Comparison of ENCODE assay signal across 1 cellular context in the genomic region with DNA sequence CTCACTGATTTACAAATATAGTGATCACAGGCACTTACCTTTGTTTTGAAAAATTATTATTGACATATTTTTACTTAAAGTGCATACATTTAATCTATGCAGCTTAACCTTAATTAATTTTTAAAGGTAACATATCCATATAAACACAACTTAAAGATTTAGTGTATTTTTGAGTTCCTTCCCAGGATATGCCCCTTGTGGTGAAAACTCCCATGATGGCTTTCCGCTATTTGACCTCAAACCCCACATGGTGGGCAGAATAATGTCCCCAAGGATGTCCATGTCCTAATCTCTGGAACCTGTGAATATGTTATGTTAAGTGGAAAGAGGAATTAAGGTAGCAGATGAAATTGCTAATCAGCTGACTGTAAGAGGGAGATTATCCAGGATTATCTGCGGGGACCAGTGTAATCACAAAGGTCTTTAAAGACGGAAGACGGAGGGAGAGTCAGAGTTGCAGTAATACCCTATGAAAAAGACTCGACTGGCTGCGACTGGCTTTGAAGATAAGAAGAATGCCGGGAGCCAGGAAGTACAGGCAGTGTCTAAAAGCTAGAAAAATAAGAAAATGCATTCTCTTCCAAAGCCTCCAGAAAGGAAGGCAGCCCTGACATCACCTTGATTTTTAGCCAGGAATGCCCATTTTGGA.
TF ChIP-seq lines count a peak whose summit lies in the region.

No MANE protein-coding gene starts in this region.

TF ChIP-seq in neural cell, 6 proteins besides CTCF, POLR2A, EP300 and RAD21:
- TF ChIP-seq SMC3 (conservative IDR thresholded peaks at IDR 0.05; ENCODE audit: poor library complexity) (no peak), TAF1 (IDR thresholded peaks at IDR 0.05; ENCODE audit: low read depth) (no peak)
